In genomic region chr1:110309139-110309538, GRCh38 we compare ENCODE assay signal across 13 cellular contexts. TPM values are rescaled to one million over a fixed set of nuclear protein-coding genes. Genes with fewer than 3 reads are reported as not detected.
A peak's percentile ranks its signal among the peaks of the same experiment; 100 is the strongest.
DNase-seq lines count a peak whose midpoint lies in the region; ATAC-seq and TF ChIP-seq lines count a peak whose summit lies in the region.
"Had no signal": no experiment of that assay in that cellular context is flagged by ENCODE, and none has a peak within 500 bp of the region (broad histone marks: within the 10 kb centered on the region; RNA-seq: fewer than 3 reads in every experiment).

No MANE protein-coding gene starts in this region.

- ATAC-seq in activated T-cell treated with anti-CD3 and anti-CD28 coated beads, Interleukin-2, amount 50 U/mL, for 72 hours (replicated peaks in 1 of 2): no peak

- no peak overlapping the region for H3K4me3 ChIP-seq in choroid plexus epithelial cell (ENCODE audit: low read depth, low read length)
- H3K4me3 ChIP-seq in esophagus squamous epithelium: no peak overlapping the region
- H3K4me3 ChIP-seq: thoracic aorta had no signal

- DNase-seq in EL: peak; percentile 65
- peak; percentile 55 for DNase-seq in M059J (ENCODE audit: low read depth)
- peak; percentile 45 for DNase-seq in choroid plexus epithelial cell (ENCODE audit: low read depth)
- peak; percentile 70 for DNase-seq in myocyte (ENCODE audit: low read depth)
- no peak for DNase-seq in esophagus squamous epithelium (lab: John Stamatoyannopoulos, UW)
- DNase-seq in activated T-cell treated with anti-CD3 and anti-CD28 coated beads, Interleukin-2, amount 50 U/mL, for 72 hours: no peak
- DNase-seq in NOMO-1 (lab: John Stamatoyannopoulos, UW; ENCODE audit: unreplicated experiment in 2 of 2): no peak
- DNase-seq: activated CD4-positive, alpha-beta T cell treated with anti-CD3 and anti-CD28 coated beads for 4 hours; activated naive CD4-positive, alpha-beta T cell treated with Interleukin-2 at 50 U/mL for 16 hours; NCI-H1694; T1000 had no signal

- no peaks in the 10 kb centered on the region for H3K36me3 Mint-ChIP-seq in activated T-cell treated with anti-CD3 and anti-CD28 coated beads, Interleukin-2, amount 50 U/mL, for 72 hours (ENCODE audit: insufficient read depth in 2 of 2)
- H3K36me3 Mint-ChIP-seq: brain had no signal

- no peak overlapping the region for H3K27ac Mint-ChIP-seq in activated T-cell treated with anti-CD3 and anti-CD28 coated beads, Interleukin-2, amount 50 U/mL, for 72 hours

- H3K4me1 ChIP-seq in esophagus squamous epithelium: peaks cover 0 to 8% (median 3%) of the 10 kb centered on the region in 3 donors

- intact Hi-C loops in esophagus squamous epithelium (cut with DNase I): no loop called here

- no peak overlapping the region for H3K27ac ChIP-seq in esophagus squamous epithelium
- H3K27ac ChIP-seq: thoracic aorta had no signal

- TF ChIP-seq POLR2A in esophagus squamous epithelium (IDR thresholded peaks at IDR 0.05): no peak

- no peaks in the 10 kb centered on the region for H3K9me3 ChIP-seq in esophagus squamous epithelium
- H3K9me3 ChIP-seq: thoracic aorta had no signal

- H3K4me1 Mint-ChIP-seq in activated T-cell treated with anti-CD3 and anti-CD28 coated beads, Interleukin-2, amount 50 U/mL, for 72 hours (ENCODE audit: low read depth): no peaks in the 10 kb centered on the region

- no peaks in the 10 kb centered on the region for H3K36me3 ChIP-seq in esophagus squamous epithelium
- H3K36me3 ChIP-seq: thoracic aorta had no signal

- TF ChIP-seq CTCF in choroid plexus epithelial cell (conservative IDR thresholded peaks at IDR 0.05; ENCODE audit: low read depth, low read length): no peak
- no peak for TF ChIP-seq CTCF in esophagus squamous epithelium (IDR thresholded peaks at IDR 0.05)

- no peaks in the 10 kb centered on the region for H3K27me3 ChIP-seq in esophagus squamous epithelium

- no peaks in the 10 kb centered on the region for H3K9me3 Mint-ChIP-seq in activated T-cell treated with anti-CD3 and anti-CD28 coated beads, Interleukin-2, amount 50 U/mL, for 72 hours
- H3K9me3 Mint-ChIP-seq: brain had no signal

- H3K4me3 Mint-ChIP-seq in activated T-cell treated with anti-CD3 and anti-CD28 coated beads, Interleukin-2, amount 50 U/mL, for 72 hours: no peak overlapping the region
- H3K4me3 Mint-ChIP-seq: brain had no signal

- WGBS in esophagus squamous epithelium, 2 donors: 67 to 100% methylated on average over 1 of the region's 1 CpG

- no peaks in the 10 kb centered on the region for H3K27me3 Mint-ChIP-seq in activated T-cell treated with anti-CD3 and anti-CD28 coated beads, Interleukin-2, amount 50 U/mL, for 72 hours (ENCODE audit: low read depth)

RNA-seq across cellular contexts. Expression of gene RBM15, which starts 30.0 kb away (rescaled TPM):
- 20.9 and 35.8 TPM in 2 replicates for total RNA-seq in M059J (2014; rRNA removed; shearing (Covaris generic))
- total RNA-seq in myocyte (32.2 and 34.7 TPM in 2 replicates), esophagus squamous epithelium (10 to 100 TPM; 10.5 to 39.5 (median 23.0) TPM)
- 4.5 TPM for polyA plus RNA-seq in myocyte (2012)
- total RNA-seq in activated T-cell treated with anti-CD3 and anti-CD28 coated beads, Interleukin-2, amount 50 U/mL, for 72 hours: 10 to 100 TPM; 75.0 to 77.8 TPM

Comparison
In these comparisons a context has a peak if more than half of its experiments do, and no peak if none do; other contexts are left out.
1. DNase-seq: peak in EL (single experiment), M059J (single experiment), choroid plexus epithelial cell (single experiment) and myocyte (single experiment); none in esophagus squamous epithelium (single experiment), activated T-cell treated with anti-CD3 and anti-CD28 coated beads, Interleukin-2, amount 50 U/mL, for 72 hours (0 of 2) and NOMO-1 (0 of 2).